In the genomic region with DNA sequence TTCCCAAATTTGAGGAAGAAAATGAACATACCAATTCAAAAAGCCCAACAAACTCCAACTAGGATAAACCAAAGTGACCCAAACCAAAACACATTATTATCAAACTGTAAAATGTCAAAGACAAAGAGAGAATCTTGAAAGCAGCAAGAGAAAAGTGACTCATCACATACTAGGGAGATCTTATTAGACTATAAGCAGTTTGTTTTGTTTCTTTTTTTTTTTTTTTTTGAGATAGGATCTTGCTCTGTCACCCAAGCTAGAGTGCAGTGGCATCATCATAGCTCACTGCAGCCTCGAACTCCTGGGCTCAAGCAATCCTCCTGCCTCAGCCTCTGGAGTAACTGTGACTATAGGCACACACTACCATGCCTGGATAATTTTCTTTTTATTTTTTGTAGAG, we compare ENCODE assay signal across 32 cellular contexts. TPM values are rescaled to one million over a fixed set of nuclear protein-coding genes. Genes with fewer than 3 reads are reported as not detected.
"Had no signal": no experiment of that assay in that cellular context is flagged by ENCODE, and none has a peak within 500 bp of the region (broad histone marks: within the 10 kb centered on the region; RNA-seq: fewer than 3 reads in every experiment).

No MANE protein-coding gene starts in this region.

- H3K4me3 ChIP-seq: esophagus squamous epithelium, gastrocnemius medialis, heart right ventricle, left lung, lower lobe of right lung, mucosa of descending colon had no signal

- H3K27me3 ChIP-seq: esophagus squamous epithelium, gastrocnemius medialis, heart right ventricle, left lung had no signal

- DNase-seq: cortex of kidney; effector CD8-positive, alpha-beta T cell; effector memory CD8-positive, alpha-beta T cell; endodermal cell; erythroblast; esophagus squamous epithelium; foreskin fibroblast; foreskin melanocyte; gastrocnemius medialis; glutamatergic neuron; head of caudate nucleus; heart right ventricle; hippocampal formation; left cardiac atrium; left lung; left ventricle myocardium superior; lower lobe of right lung; mesenchymal stem cell; mucosa of descending colon; naive B cell; naive thymus-derived CD8-positive, alpha-beta T cell had no signal

- H3K4me3 Mint-ChIP-seq: dendritic cell treated with granulocyte-macrophage colony-stimulating factor and Interleukin-4, amounts not matched to agents 40 ng/mL and 50 ng/mL, for 4 days; effector memory CD8-positive, alpha-beta T cell; endodermal cell; mesothelial cell of epicardium; naive B cell; naive thymus-derived CD8-positive, alpha-beta T cell had no signal

- H3K4me1 Mint-ChIP-seq: endodermal cell; mesothelial cell of epicardium; naive B cell; naive thymus-derived CD8-positive, alpha-beta T cell had no signal

- H3K27ac ChIP-seq: epithelial cell of prostate, esophagus squamous epithelium, gastrocnemius medialis, heart right ventricle, left lung, lower lobe of right lung had no signal

- H3K4me1 ChIP-seq: esophagus squamous epithelium, gastrocnemius medialis, heart right ventricle, left lung, lower lobe of right lung had no signal

- H3K27ac Mint-ChIP-seq: dendritic cell treated with granulocyte-macrophage colony-stimulating factor and Interleukin-4, amounts not matched to agents 40 ng/mL and 50 ng/mL, for 4 days; effector memory CD8-positive, alpha-beta T cell; endodermal cell; mesothelial cell of epicardium; naive B cell; naive thymus-derived CD8-positive, alpha-beta T cell had no signal

- FAIRE-seq: endometrium, islet of Langerhans, keratinocyte had no signal

- H3K27me3 Mint-ChIP-seq: dendritic cell treated with granulocyte-macrophage colony-stimulating factor and Interleukin-4, amounts not matched to agents 40 ng/mL and 50 ng/mL, for 4 days; effector memory CD8-positive, alpha-beta T cell; naive B cell; naive thymus-derived CD8-positive, alpha-beta T cell had no signal

- ATAC-seq: effector memory CD8-positive, alpha-beta T cell; esophagus mucosa; gastrocnemius medialis; heart right ventricle; left cardiac atrium; left lung; left ventricle myocardium superior; lower lobe of right lung; mucosa of descending colon; naive thymus-derived CD8-positive, alpha-beta T cell had no signal

- H3K9me3 ChIP-seq: gastrocnemius medialis had no signal

- H3K36me3 ChIP-seq: esophagus squamous epithelium, gastrocnemius medialis, heart right ventricle, left lung, lower lobe of right lung had no signal

RNA-seq across cellular contexts. Expression of a gene that starts 12.6 kb away (rescaled TPM):
- total RNA-seq: glomerular endothelial cell; lung microvascular endothelial cell; myocyte; naive thymus-derived CD8-positive, alpha-beta T cell had no signal
- polyA plus RNA-seq: naive thymus-derived CD8-positive, alpha-beta T cell had no signal

RNA-seq across cellular contexts. Expression of a gene that starts 30.5 kb away (rescaled TPM):
- total RNA-seq: endodermal cell, glomerular endothelial cell, kidney epithelial cell, mesothelial cell of epicardium, myocyte had no signal
- polyA plus RNA-seq: naive thymus-derived CD8-positive, alpha-beta T cell had no signal
